16 cellular contexts compared by ENCODE assay signal in genomic region chr5:144361406-144361805, GRCh38.
DNase-seq lines count a peak whose midpoint lies in the region; ATAC-seq lines count a peak whose summit lies in the region.
"Had no signal": no experiment of that assay in that cellular context is flagged by ENCODE, and none has a peak within 500 bp of the region (broad histone marks: within the 10 kb centered on the region; RNA-seq: fewer than 3 reads in every experiment).

No MANE protein-coding gene starts in this region.

- no peak for ATAC-seq in HG03025 (IDR thresholded peaks at IDR 0.05; ENCODE audit: low FRiP score, unreplicated experiment)
- no peak for ATAC-seq in HG03442 (IDR thresholded peaks at IDR 0.05; ENCODE audit: unreplicated experiment)
- ATAC-seq: A549, K562 had no signal

- H3K27me3 ChIP-seq in adipocyte (replicated peaks; ENCODE audit: control insufficient read depth, insufficient read depth, low read length) = no peaks in the 10 kb centered on the region
- H3K27me3 ChIP-seq: BLaER1 had no signal

- DNase-seq in EH (ENCODE audit: low read depth) = peak; percentile 77
- peak; percentile 26 for DNase-seq in HS-27A (ENCODE audit: low read depth)
- DNase-seq in adipocyte (ENCODE audit: low read depth) = peak; percentile 64
- DNase-seq in hepatic stellate cell (ENCODE audit: low spot score) = peak; percentile 24
- no peak for DNase-seq in SKM-1 treated with dmso at 0.1 percent for 144 hours (lab: John Stamatoyannopoulos, UW; ENCODE audit: unreplicated experiment)
- no peak for DNase-seq in NCI-H526 treated with DMSO at 0.1 percent for 48 hours (lab: John Stamatoyannopoulos, UW)
- DNase-seq: AML-193; CD4-positive, alpha-beta memory T cell; DMS153; DMS79; H9 had no signal

- H3K36me3 ChIP-seq in adipocyte (ENCODE audit: control insufficient read depth, insufficient read depth, low read length, severe bottlenecking) = no peaks in the 10 kb centered on the region
- H3K36me3 ChIP-seq: BLaER1 had no signal

- H3K9ac ChIP-seq in adipocyte (ENCODE audit: low read length) = no peak overlapping the region
- H3K9ac ChIP-seq: BLaER1 had no signal

- no peaks in the 10 kb centered on the region for H3K4me1 ChIP-seq in adipocyte (ENCODE audit: control insufficient read depth, insufficient read depth, low read length)
- H3K4me1 ChIP-seq: A549, BLaER1 had no signal

- no peaks in the 10 kb centered on the region for H3K9me3 ChIP-seq in adipocyte (ENCODE audit: control insufficient read depth, low read length)
- H3K9me3 ChIP-seq: A549, BLaER1 had no signal

- no peak overlapping the region for H3K4me3 ChIP-seq in adipocyte (ENCODE audit: low read length)
- H3K4me3 ChIP-seq: A549, BLaER1, K562 had no signal

Comparison
In these comparisons a context has a peak if more than half of its experiments do, and no peak if none do; other contexts are left out.
1. DNase-seq: peak in EH (single experiment), HS-27A (single experiment), adipocyte (single experiment) and hepatic stellate cell (single experiment); none in SKM-1 treated with dmso at 0.1 percent for 144 hours (single experiment) and NCI-H526 treated with DMSO at 0.1 percent for 48 hours (single experiment).